24 cellular contexts compared by ENCODE assay signal in genomic region chr17:83115202-83115651, GRCh38.
"Had no signal": no experiment of that assay in that cellular context is flagged by ENCODE, and none has a peak within 500 bp of the region (broad histone marks: within the 10 kb centered on the region; RNA-seq: fewer than 3 reads in every experiment).

No MANE protein-coding gene starts in this region.

- DNase-seq: IMR-90, Karpas-422, KG1, MG63, NCI-H1092, NCI-H1105 treated with DMSO at 0.1 percent for 48 hours, NCI-H1417 treated with DMSO at 0.1 percent for 48 hours, NCI-H146, NCI-H1694 treated with DMSO at 0.1 percent for 48 hours, NCI-H1930, NCI-H2081, NCI-H2107, NCI-H2171, NCI-H226, NCI-H446, NCI-H510A, NCI-H524 treated with DMSO at 0.1 percent for 48 hours, NCI-H69, NCI-H774, RPMI8226, SHP77 treated with DMSO at 0.1 percent for 48 hours, SJCRH30 had no signal

- ATAC-seq: HepG2, SK-N-SH treated with all-trans-retinoic acid at 6 μM for 48 hours had no signal

- H3K27me3 ChIP-seq: MG63 had no signal

- H3K4me3 ChIP-seq: MG63, SJCRH30 had no signal

- H3K27ac ChIP-seq: SJCRH30 had no signal

- H3K9me3 ChIP-seq: MG63, SJCRH30 had no signal

- H3K36me3 ChIP-seq: MG63, SJCRH30 had no signal
